Comparison of ENCODE assay signal across 27 cellular contexts in the genomic region with DNA sequence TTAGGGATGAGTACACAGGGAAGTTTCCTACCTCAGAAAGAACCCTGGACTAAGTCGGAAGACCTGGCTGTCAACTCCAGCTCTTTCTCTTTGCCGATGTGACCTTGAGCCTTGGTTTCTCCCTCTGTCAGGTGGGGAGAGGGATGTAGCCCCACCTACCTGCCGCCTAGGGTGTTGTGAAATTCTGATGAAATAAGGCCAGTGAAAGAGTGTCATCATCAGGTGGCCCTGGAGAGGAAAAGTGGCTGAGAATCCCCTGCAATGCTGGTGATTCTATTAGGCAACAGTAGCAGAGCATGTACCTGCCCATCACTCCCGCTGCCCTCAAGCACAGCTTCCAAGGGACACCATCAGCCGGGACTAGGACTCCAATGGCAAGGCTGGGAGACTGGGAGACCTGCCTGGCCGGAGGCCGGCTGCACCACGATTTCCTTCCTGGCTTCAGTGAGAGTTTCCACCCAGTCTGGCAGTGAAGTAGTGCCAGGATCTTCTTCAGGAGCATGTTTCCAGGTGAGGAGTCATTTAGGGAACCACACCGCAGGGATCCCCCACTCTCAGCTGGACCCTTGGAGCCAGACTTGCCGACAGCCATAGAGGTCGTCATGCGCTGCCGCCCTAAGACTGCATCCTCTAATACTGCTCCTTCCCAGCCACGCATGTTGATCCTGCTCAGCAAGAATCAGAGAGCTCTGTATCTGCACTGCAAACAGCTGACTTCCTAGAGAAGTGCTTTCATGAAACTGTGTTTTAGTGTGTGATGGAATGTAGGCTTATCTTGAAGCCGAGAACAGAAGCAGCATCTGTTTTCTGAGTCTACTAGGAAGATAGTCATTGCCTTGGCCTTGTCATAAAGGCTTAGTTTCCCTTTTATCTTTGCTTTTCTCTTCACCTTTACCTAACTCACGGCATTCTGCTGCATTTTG.
"Had no signal": no experiment of that assay in that cellular context is flagged by ENCODE, and none has a peak within 500 bp of the region (broad histone marks: within the 10 kb centered on the region; RNA-seq: fewer than 3 reads in every experiment).

No MANE protein-coding gene starts in this region.

- ATAC-seq: mucosa of descending colon; stimulated activated effector memory CD8-positive, alpha-beta T cell treated with anti-CD3 and anti-CD28 coated beads, Interleukin-12 subunit alpha, Interleukin-12 subunit beta, amount 100 ng/mL, for 72 hours had no signal

- H3K4me2 ChIP-seq: neural progenitor cell had no signal

- H3K4me3 Mint-ChIP-seq: activated naive CD8-positive, alpha-beta T cell; activated T-cell treated with anti-CD3 and anti-CD28 coated beads, Interleukin-2, amount 50 U/mL, for 24 hours; neural progenitor cell; stimulated activated effector memory CD8-positive, alpha-beta T cell treated with anti-CD3 and anti-CD28 coated beads, Interleukin-12 subunit alpha, Interleukin-12 subunit beta, amount 100 ng/mL, for 72 hours had no signal

- H3K36me3 ChIP-seq: adrenal gland, ascending aorta, brain microvascular endothelial cell, neural progenitor cell, prostate gland, stomach, suprapubic skin, tibial nerve, uterus had no signal

- FAIRE-seq: colon, islet of Langerhans had no signal

- H3K27ac ChIP-seq: adrenal gland, ascending aorta, brain microvascular endothelial cell, neural progenitor cell, prostate gland, stomach, suprapubic skin, tibial nerve, uterus had no signal

- H3K4me3 ChIP-seq: adrenal gland, ascending aorta, mucosa of descending colon, neural progenitor cell, prostate gland, stomach, suprapubic skin, tibial nerve, uterus had no signal

- H3K36me3 Mint-ChIP-seq: activated naive CD8-positive, alpha-beta T cell; neural progenitor cell; stimulated activated effector memory CD8-positive, alpha-beta T cell treated with anti-CD3 and anti-CD28 coated beads, Interleukin-12 subunit alpha, Interleukin-12 subunit beta, amount 100 ng/mL, for 72 hours had no signal

- H3K9me3 ChIP-seq: adrenal gland, ascending aorta, mucosa of descending colon, prostate gland, stomach, suprapubic skin, uterus had no signal

- H3K27ac Mint-ChIP-seq: activated naive CD8-positive, alpha-beta T cell; activated T-cell treated with anti-CD3 and anti-CD28 coated beads, Interleukin-2, amount 50 U/mL, for 24 hours; activated T-helper 2 cell treated with anti-CD3 and anti-CD28 coated beads, Interferon-gamma antibody, Interleukin-2, Interleukin-4, amounts not matched to agents 10 μg/mL and 5 μg/mL and 100 μg/mL, durations not matched to agents 14 hours and 24 hours and 36 hours; neural progenitor cell; stimulated activated effector memory CD8-positive, alpha-beta T cell treated with anti-CD3 and anti-CD28 coated beads, Interleukin-12 subunit alpha, Interleukin-12 subunit beta, amount 100 ng/mL, for 72 hours had no signal

- H3K9ac ChIP-seq: neural progenitor cell had no signal

- H2AFZ ChIP-seq: neural progenitor cell had no signal

- H3K27me3 ChIP-seq: adrenal gland, ascending aorta, brain microvascular endothelial cell, neural progenitor cell, stomach, suprapubic skin, tibial nerve, uterus had no signal

- H3K9me3 Mint-ChIP-seq: activated T-cell treated with anti-CD3 and anti-CD28 coated beads, Interleukin-2, amount 50 U/mL, for 24 hours; activated T-helper 2 cell treated with anti-CD3 and anti-CD28 coated beads, Interferon-gamma antibody, Interleukin-2, Interleukin-4, amounts not matched to agents 10 μg/mL and 5 μg/mL and 100 μg/mL, durations not matched to agents 14 hours and 24 hours and 36 hours; stimulated activated effector memory CD8-positive, alpha-beta T cell treated with anti-CD3 and anti-CD28 coated beads, Interleukin-12 subunit alpha, Interleukin-12 subunit beta, amount 100 ng/mL, for 72 hours had no signal

- H3K4me1 ChIP-seq: adrenal gland, ascending aorta, prostate gland, stomach, suprapubic skin, tibial nerve, uterus had no signal

- DNase-seq: activated CD4-positive, alpha-beta T cell treated with anti-CD3 and anti-CD28 coated beads, Interleukin-2, amount 50 U/mL, for 4 hours; activated CD8-positive, alpha-beta memory T cell treated with anti-CD3 and anti-CD28 coated beads for 24 hours; activated CD8-positive, alpha-beta memory T cell treated with anti-CD3 and anti-CD28 coated beads, Interleukin-2, amount 50 U/mL, for 4 hours; activated naive CD4-positive, alpha-beta T cell; activated T-cell treated with anti-CD3 and anti-CD28 coated beads, Interleukin-2, amount 50 U/mL, for 24 hours; brain microvascular endothelial cell; central memory CD4-positive, alpha-beta T cell; effector memory CD4-positive, alpha-beta T cell; foreskin melanocyte; glutamatergic neuron; left cardiac atrium; mucosa of descending colon; stimulated activated CD4-positive, alpha-beta T cell treated with anti-CD3 and anti-CD28 coated beads, Interleukin-2, amount 100 ng/mL, for 24 hours; stomach; T-helper 9 cell; uterus had no signal

- H3K4me1 Mint-ChIP-seq: stimulated activated effector memory CD8-positive, alpha-beta T cell treated with anti-CD3 and anti-CD28 coated beads, Interleukin-12 subunit alpha, Interleukin-12 subunit beta, amount 100 ng/mL, for 72 hours had no signal
